Comparison of ENCODE assay signal across 8 cellular contexts in the genomic region with DNA sequence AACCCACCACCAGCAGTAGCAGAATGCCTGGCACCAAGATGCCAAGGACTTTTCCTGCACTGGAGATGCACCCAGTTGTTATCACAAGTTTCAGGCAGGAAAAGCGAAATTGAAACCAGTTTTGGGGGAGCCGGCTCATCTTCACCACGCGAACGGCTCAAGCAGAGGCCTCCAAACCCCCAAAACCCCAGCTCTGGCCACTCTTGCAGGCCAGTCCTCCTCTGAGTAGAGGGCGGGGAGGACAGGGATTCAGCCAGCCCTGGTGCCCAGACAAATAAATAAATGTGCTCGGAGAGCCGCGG. TPM values are rescaled to one million over a fixed set of nuclear protein-coding genes. Genes with fewer than 3 reads are reported as not detected.
DNase-seq lines count a peak whose midpoint lies in the region; ATAC-seq, FAIRE-seq and TF ChIP-seq lines count a peak whose summit lies in the region.

No MANE protein-coding gene starts in this region.

- H3K27me3 ChIP-seq in HCT116 (ENCODE audit: insufficient read depth, low read length) (no peaks in the 10 kb centered on the region), ectodermal cell (ENCODE audit: control insufficient read depth, insufficient read depth, low read length, poor library complexity, severe bottlenecking) (no peaks in the 10 kb centered on the region), mononuclear cell (ENCODE audit: insufficient read depth, low read length) (no peaks in the 10 kb centered on the region)

- DNase-seq in GM10248 (ENCODE audit: extremely low spot score) (peak; percentile 32), HCT116 (ENCODE audit: low read depth, low spot score) (no peak), H54 (ENCODE audit: insufficient read length, low spot score) (no peak), amniotic stem cell (lab: John Stamatoyannopoulos, UW) (no peak), D341Med (ENCODE audit: low spot score) (no peak)

- CTCF ChIA-PET in GM10248 (lab: Yijun Ruan, JAX), result interaction anchor here (0.7 to 9.2 kb wide), 27 partner anchors 9 to 946 kb away, joined by 3 to 295 read pairs (median 5); partner anchors contain the start of genes CLP1, RTN4RL2 and SMTNL1
- CTCF ChIA-PET in HCT116 (lab: Charles Lee), result interaction anchor here (1.1 to 2.6 kb wide), 5 partner anchors 18 to 233 kb away, joined by 3 to 40 read pairs (median 11); no protein-coding TSS in a partner anchor

- intact Hi-C loops in HCT116 (cut with micrococcal nuclease), result no loop called here

- no peaks in the 10 kb centered on the region for H3K36me3 ChIP-seq in HCT116 (ENCODE audit: control insufficient read depth in 1 of 2, insufficient read depth in 2 of 2, low read length in 2 of 2)
- no peaks in the 10 kb centered on the region for H3K36me3 ChIP-seq in ectodermal cell (ENCODE audit: control insufficient read depth, insufficient read depth, low read length)

- 15 to 17% methylated on average over 9 of the region's 9 CpGs for WGBS in ectodermal cell, 2 experiments

- peak overlapping the region; percentile 58 for H3K9ac ChIP-seq in HCT116 (ENCODE audit: low read length)

- POLR2A ChIA-PET in GM10248 (lab: Yijun Ruan, JAX) (no interaction called here), HCT116 (lab: Charles Lee) (interaction anchor here (1.0 to 2.1 kb wide), 3 partner anchors 74 to 110 kb away, joined by 4 to 8 read pairs (median 5); no protein-coding TSS in a partner anchor)

- H3K27ac ChIP-seq in HCT116 (ENCODE audit: low read depth, low read length) (no peak overlapping the region; the same call in 1 of the 2 replicates), ectodermal cell (ENCODE audit: insufficient read depth, low read depth, low read length, poor library complexity, severe bottlenecking) (no peak overlapping the region)

- H3K4me3 ChIP-seq in HCT116 (replicated peaks in 1 of 2; ENCODE audit: low read depth in 1 of 2, low read length in 2 of 2) (peak overlapping the region; percentile 66 to 73), ectodermal cell (ENCODE audit: insufficient read depth, low read depth, low read length) (peak overlapping the region; percentile 82), mononuclear cell (ENCODE audit: low read length) (peak overlapping the region; percentile 98)

- H2AFZ ChIP-seq in HCT116 (ENCODE audit: low read depth, low read length, poor library complexity, severe bottlenecking), result peak overlapping the region; percentile 85

- no peaks in the 10 kb centered on the region for H3K9me2 ChIP-seq in HCT116 (ENCODE audit: insufficient read depth)

- no peak for ATAC-seq in HCT116
- peak; percentile 57; the same call in 2 of the 3 replicates for ATAC-seq in SK-N-SH treated with all-trans-retinoic acid at 6 μM for 48 hours

- H4K20me1 ChIP-seq in HCT116 (ENCODE audit: insufficient read depth), result no peaks in the 10 kb centered on the region

- TSS peak; percentile 76 for BruUV-seq in HCT116 (replicated peaks; lab: Mats Ljungman, UMichigan)

- TF ChIP-seq POLR2A in HCT116 (IDR thresholded peaks at IDR 0.05; ENCODE audit: borderline replicate concordance, extremely low read depth, insufficient read depth, insufficient read length), result no peak
- TF ChIP-seq POLR2A in H54 (IDR thresholded peaks at IDR 0.05; ENCODE audit: low read depth, low read length), result no peak

- peak overlapping the region; percentile 87 for H3K4me2 ChIP-seq in HCT116 (ENCODE audit: low read length)

- peaks cover 7 to 19% of the 10 kb centered on the region in 2 experiments; a peak in 3 of 4 replicates for H3K4me1 ChIP-seq in HCT116 (ENCODE audit: control insufficient read depth in 1 of 2, insufficient read depth in 2 of 2, low read length in 2 of 2)
- peaks cover 17% of the 10 kb centered on the region for H3K4me1 ChIP-seq in ectodermal cell (ENCODE audit: control insufficient read depth, insufficient read depth, low read length)
- H3K4me1 ChIP-seq in mononuclear cell (ENCODE audit: insufficient read depth, low read length), result peaks cover 51% of the 10 kb centered on the region

- RAD21 ChIA-PET in HCT116 (lab: Charles Lee; ENCODE audit: low non-redundant PET in 1 of 2, low total read pairs in 2 of 2, uncharacterized antibody in 2 of 2, unreplicated experiment in 2 of 2), result interaction anchor here (1.0 to 1.9 kb wide), 3 partner anchors 74 to 77 kb away, joined by 4 to 8 read pairs (median 4); no protein-coding TSS in a partner anchor

- TF ChIP-seq RAD21 in HCT116 (IDR thresholded peaks at IDR 0.05; ENCODE audit: low read depth), result no peak

- TF ChIP-seq CTCF in GM10248 (IDR thresholded peaks at IDR 0.05; ENCODE audit: control extremely low read depth, extremely low read depth, low read depth, missing control alignments), result no peak
- no peak for TF ChIP-seq CTCF in HCT116 (IDR thresholded peaks at IDR 0.05 in 2 of 3, conservative IDR thresholded peaks at IDR 0.05 in 1 of 3; ENCODE audit: borderline replicate concordance in 1 of 3, insufficient read depth in 1 of 3, low read depth in 2 of 3, low read length in 2 of 3)

- FAIRE-seq in H54 (lab: Jason Lieb, UNC), result no peak

- H3K79me2 ChIP-seq in HCT116 (ENCODE audit: insufficient read depth, low read length), result no peaks in the 10 kb centered on the region

- H3K9me3 ChIP-seq in HCT116 (ENCODE audit: control insufficient read depth in 1 of 2, insufficient read depth in 1 of 2, low read depth in 1 of 2, low read length in 2 of 2) (no peaks in the 10 kb centered on the region), ectodermal cell (ENCODE audit: control insufficient read depth, low read length) (no peaks in the 10 kb centered on the region), mononuclear cell (ENCODE audit: low read depth, low read length) (no peaks in the 10 kb centered on the region)

TF ChIP-seq in HCT116, 20 proteins besides CTCF, POLR2A, EP300 and RAD21 (continues in another document):
- TF ChIP-seq ZFX (IDR thresholded peaks at IDR 0.05) (no peak), FOSL1 (IDR thresholded peaks at IDR 0.05; ENCODE audit: low read depth) (no peak), SRF (IDR thresholded peaks at IDR 0.05; ENCODE audit: low read depth) (no peak), TCF7L2 (IDR thresholded peaks at IDR 0.05; ENCODE audit: borderline replicate concordance, extremely low read depth, insufficient read depth, insufficient read length) (no peak)

TF ChIP-seq in SK-N-SH treated with all-trans-retinoic acid at 6 μM for 48 hours, 23 proteins besides CTCF, POLR2A, EP300 and RAD21:
- TF ChIP-seq ZNF8 (CRISPR knock-in tag; IDR thresholded peaks at IDR 0.05), result no peak
- TF ChIP-seq ESRRG (CRISPR knock-in tag; IDR thresholded peaks at IDR 0.05), result no peak
TF ChIP-seq in SK-N-SH treated with all-trans-retinoic acid at 6 μM for 48 hours: peak in this region for 0.

RNA-seq across cellular contexts. Expression of gene UBE2L6, which starts 0.3 kb away (rescaled TPM):
- 24.8 TPM for total RNA-seq in HCT116 (2021; ENCODE audit: unreplicated experiment)
- polyA plus RNA-seq in HCT116 (2012), result 26.7 and 28.2 TPM in 2 replicates
- 124 TPM for polyA plus RNA-seq in ectodermal cell (2013, experiment 1 of 4)
- polyA plus RNA-seq in ectodermal cell (2013, experiment 2 of 4), result 123 TPM
- polyA plus RNA-seq in ectodermal cell (2013, experiment 3 of 4), result 92.9 TPM
- 98.7 TPM for polyA plus RNA-seq in ectodermal cell (2013, experiment 4 of 4)
- total RNA-seq in mononuclear cell, result 40.1 TPM

RNA-seq across cellular contexts. Expression of gene SMTNL1, which starts 29.8 kb away (rescaled TPM):
- total RNA-seq in HCT116 (2021; ENCODE audit: unreplicated experiment) (not detected), mononuclear cell (0.10 TPM)
- polyA plus RNA-seq in HCT116 (2012), result 0.09 and 0.11 TPM in 2 replicates
- polyA plus RNA-seq in ectodermal cell (2013, experiment 1 of 4), result 1.2 TPM
- 1.4 TPM for polyA plus RNA-seq in ectodermal cell (2013, experiment 2 of 4)
- polyA plus RNA-seq in ectodermal cell (2013, experiment 3 of 4), result 1.0 TPM
- 0.28 TPM for polyA plus RNA-seq in ectodermal cell (2013, experiment 4 of 4)

RNA-seq across cellular contexts. Expression of gene SERPING1, which starts 30.3 kb away (rescaled TPM):
- total RNA-seq in HCT116 (2021; ENCODE audit: unreplicated experiment) (3.4 TPM), mononuclear cell (2.4 TPM)
- 4.1 and 4.6 TPM in 2 replicates for polyA plus RNA-seq in HCT116 (2012)
- 110 TPM for polyA plus RNA-seq in ectodermal cell (2013, experiment 1 of 4)
- 98.4 TPM for polyA plus RNA-seq in ectodermal cell (2013, experiment 2 of 4)
- polyA plus RNA-seq in ectodermal cell (2013, experiment 3 of 4), result 111 TPM
- 127 TPM for polyA plus RNA-seq in ectodermal cell (2013, experiment 4 of 4)

RNA-seq across cellular contexts. Expression of gene TIMM10, which starts 36.6 kb away (rescaled TPM):
- total RNA-seq in HCT116 (2021; ENCODE audit: unreplicated experiment) (65.6 TPM), mononuclear cell (4.8 TPM)
- 63.8 and 76.3 TPM in 2 replicates for polyA plus RNA-seq in HCT116 (2012)
- polyA plus RNA-seq in ectodermal cell (2013, experiment 1 of 4), result 43.2 TPM
- polyA plus RNA-seq in ectodermal cell (2013, experiment 2 of 4), result 40.4 TPM
- polyA plus RNA-seq in ectodermal cell (2013, experiment 3 of 4), result 40.3 TPM
- polyA plus RNA-seq in ectodermal cell (2013, experiment 4 of 4), result 44.1 TPM

RNA-seq across cellular contexts. Expression of gene SLC43A1, which starts 51.7 kb away (rescaled TPM):
- total RNA-seq in HCT116 (2021; ENCODE audit: unreplicated experiment) (11.8 TPM), mononuclear cell (4.6 TPM)
- 12.9 and 13.5 TPM in 2 replicates for polyA plus RNA-seq in HCT116 (2012)
- polyA plus RNA-seq in ectodermal cell (2013, experiment 1 of 4), result 1.4 TPM
- polyA plus RNA-seq in ectodermal cell (2013, experiment 2 of 4), result 0.71 TPM
- polyA plus RNA-seq in ectodermal cell (2013, experiment 3 of 4), result 1.3 TPM
- polyA plus RNA-seq in ectodermal cell (2013, experiment 4 of 4), result 1.5 TPM
